1 cellular context compared by ENCODE assay signal in the genomic region with DNA sequence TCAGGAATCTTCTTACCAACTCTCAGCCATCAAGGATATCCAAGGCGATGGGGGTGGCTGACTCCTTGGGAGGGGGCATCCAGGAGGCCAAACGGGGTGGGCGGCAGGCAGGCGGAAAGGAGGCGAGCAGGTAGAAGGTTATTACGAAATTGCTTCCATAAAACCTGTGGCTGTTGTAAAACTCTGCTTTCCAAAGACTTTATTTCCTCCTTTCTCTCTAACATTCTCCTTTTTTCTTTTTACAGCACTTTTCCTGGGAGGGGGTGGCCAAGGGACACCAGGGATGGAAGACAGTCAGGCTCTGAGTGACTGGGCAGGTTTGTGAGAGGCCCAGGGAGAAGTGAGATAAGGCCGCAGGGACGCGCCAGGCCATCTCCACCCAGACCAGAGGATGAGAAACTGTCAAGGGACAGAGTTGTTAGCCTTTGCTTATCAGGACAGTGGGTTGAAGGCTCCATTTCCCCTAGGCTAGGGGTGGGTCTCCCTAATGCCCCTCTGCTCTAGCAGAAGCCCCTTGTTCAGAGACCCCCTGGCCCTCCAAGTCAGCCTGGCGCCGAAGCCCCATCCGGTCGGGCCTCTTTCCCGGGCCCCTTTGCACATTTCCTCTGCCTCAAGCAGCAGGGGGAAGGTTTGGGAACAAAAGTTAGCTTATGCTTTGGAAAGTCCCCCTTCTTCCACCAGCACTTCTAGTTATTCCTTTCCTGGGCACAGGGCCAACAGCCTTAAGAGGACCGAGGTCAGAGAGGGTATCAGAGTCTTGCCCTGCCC.
TF ChIP-seq lines count a peak whose summit lies in the region.

No MANE protein-coding gene starts in this region.

TF ChIP-seq in K562, 482 proteins besides CTCF, POLR2A, EP300 and RAD21 (continues in another document):
- no peak for TF ChIP-seq ETV6 (IDR thresholded peaks at IDR 0.05; ENCODE audit: borderline replicate concordance in 1 of 2, low read depth in 2 of 2, low read length in 1 of 2)
- no peak for TF ChIP-seq ETV6 (CRISPR knock-in tag; IDR thresholded peaks at IDR 0.05; ENCODE audit: borderline replicate concordance)
- TF ChIP-seq POLR3A (IDR thresholded peaks at IDR 0.05; ENCODE audit: borderline replicate concordance, extremely low read depth, insufficient read depth, insufficient read length), result no peak
- TF ChIP-seq ELF2 (CRISPR knock-in tag; IDR thresholded peaks at IDR 0.05), result no peak
- TF ChIP-seq, protein P1, sequence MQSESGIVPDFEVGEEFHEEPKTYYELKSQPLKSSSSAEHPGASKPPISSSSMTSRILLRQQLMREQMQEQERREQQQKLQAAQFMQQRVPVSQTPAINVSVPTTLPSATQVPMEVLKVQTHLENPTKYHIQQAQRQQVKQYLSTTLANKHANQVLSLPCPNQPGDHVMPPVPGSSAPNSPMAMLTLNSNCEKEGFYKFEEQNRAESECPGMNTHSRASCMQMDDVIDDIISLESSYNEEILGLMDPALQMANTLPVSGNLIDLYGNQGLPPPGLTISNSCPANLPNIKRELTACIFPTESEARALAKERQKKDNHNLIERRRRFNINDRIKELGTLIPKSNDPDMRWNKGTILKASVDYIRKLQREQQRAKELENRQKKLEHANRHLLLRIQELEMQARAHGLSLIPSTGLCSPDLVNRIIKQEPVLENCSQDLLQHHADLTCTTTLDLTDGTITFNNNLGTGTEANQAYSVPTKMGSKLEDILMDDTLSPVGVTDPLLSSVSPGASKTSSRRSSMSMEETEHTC (IDR thresholded peaks at IDR 0.05), result peak; percentile 40; the same call in 1 of the 2 replicates
- TF ChIP-seq POLR3G (IDR thresholded peaks at IDR 0.05; ENCODE audit: extremely low read depth, insufficient read length, insufficient replicate concordance), result no peak
- TF ChIP-seq, protein P2, sequence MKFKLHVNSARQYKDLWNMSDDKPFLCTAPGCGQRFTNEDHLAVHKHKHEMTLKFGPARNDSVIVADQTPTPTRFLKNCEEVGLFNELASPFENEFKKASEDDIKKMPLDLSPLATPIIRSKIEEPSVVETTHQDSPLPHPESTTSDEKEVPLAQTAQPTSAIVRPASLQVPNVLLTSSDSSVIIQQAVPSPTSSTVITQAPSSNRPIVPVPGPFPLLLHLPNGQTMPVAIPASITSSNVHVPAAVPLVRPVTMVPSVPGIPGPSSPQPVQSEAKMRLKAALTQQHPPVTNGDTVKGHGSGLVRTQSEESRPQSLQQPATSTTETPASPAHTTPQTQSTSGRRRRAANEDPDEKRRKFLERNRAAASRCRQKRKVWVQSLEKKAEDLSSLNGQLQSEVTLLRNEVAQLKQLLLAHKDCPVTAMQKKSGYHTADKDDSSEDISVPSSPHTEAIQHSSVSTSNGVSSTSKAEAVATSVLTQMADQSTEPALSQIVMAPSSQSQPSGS (CRISPR knock-in tag; IDR thresholded peaks at IDR 0.05), result no peak
- no peak for TF ChIP-seq KLF10 (CRISPR knock-in tag; IDR thresholded peaks at IDR 0.05)
- no peak for TF ChIP-seq SAFB (IDR thresholded peaks at IDR 0.05; ENCODE audit: borderline replicate concordance, low read depth, low read length)
- peak; percentile 72 for TF ChIP-seq CCNT2 (IDR thresholded peaks at IDR 0.05; ENCODE audit: borderline replicate concordance, extremely low read depth, insufficient read length, low read depth, low read length)
- TF ChIP-seq KDM4B (IDR thresholded peaks at IDR 0.05; ENCODE audit: borderline replicate concordance in 2 of 2, low read depth in 1 of 2), result no peak
- TF ChIP-seq NONO (IDR thresholded peaks at IDR 0.05; ENCODE audit: low read depth in 2 of 2, low read length in 1 of 2), result peak in 1 of 2 experiments; percentile 58; a peak in 1 of 4 replicates
- peak; percentile 70 for TF ChIP-seq CREM (IDR thresholded peaks at IDR 0.05; ENCODE audit: low read depth)
- TF ChIP-seq, protein P3, sequence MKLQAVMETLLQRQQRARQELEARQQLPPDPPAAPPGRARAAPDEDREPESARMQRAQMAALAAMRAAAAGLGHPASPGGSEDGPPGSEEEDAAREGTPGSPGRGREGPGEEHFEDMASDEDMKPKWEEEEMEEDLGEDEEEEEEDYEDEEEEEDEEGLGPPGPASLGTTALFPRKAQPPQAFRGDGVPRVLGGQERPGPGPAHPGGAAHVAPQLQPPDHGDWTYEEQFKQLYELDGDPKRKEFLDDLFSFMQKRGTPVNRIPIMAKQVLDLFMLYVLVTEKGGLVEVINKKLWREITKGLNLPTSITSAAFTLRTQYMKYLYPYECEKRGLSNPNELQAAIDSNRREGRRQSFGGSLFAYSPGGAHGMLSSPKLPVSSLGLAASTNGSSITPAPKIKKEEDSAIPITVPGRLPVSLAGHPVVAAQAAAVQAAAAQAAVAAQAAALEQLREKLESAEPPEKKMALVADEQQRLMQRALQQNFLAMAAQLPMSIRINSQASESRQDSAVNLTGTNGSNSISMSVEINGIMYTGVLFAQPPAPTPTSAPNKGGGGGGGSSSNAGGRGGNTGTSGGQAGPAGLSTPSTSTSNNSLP (IDR thresholded peaks at IDR 0.05; ENCODE audit: borderline replicate concordance, low read depth, low read length), result no peak
- no peak for TF ChIP-seq ZNF707 (CRISPR knock-in tag; conservative IDR thresholded peaks at IDR 0.05)
- TF ChIP-seq GTF2F1 (IDR thresholded peaks at IDR 0.05; ENCODE audit: low read depth, low read length), result peak; percentile 72; the same call in 1 of the 2 replicates
- no peak for TF ChIP-seq PTTG1 (tag; IDR thresholded peaks at IDR 0.05; ENCODE audit: low read depth)
- peak; percentile 65 for TF ChIP-seq CBFA2T2 (conservative IDR thresholded peaks at IDR 0.05)
- no peak for TF ChIP-seq SETDB1 (IDR thresholded peaks at IDR 0.05; ENCODE audit: low read length)
- TF ChIP-seq PTBP1 (IDR thresholded peaks at IDR 0.05; ENCODE audit: low read depth, low read length), result no peak
- TF ChIP-seq, protein P4, sequence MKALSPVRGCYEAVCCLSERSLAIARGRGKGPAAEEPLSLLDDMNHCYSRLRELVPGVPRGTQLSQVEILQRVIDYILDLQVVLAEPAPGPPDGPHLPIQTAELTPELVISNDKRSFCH (CRISPR knock-in tag; IDR thresholded peaks at IDR 0.05), result no peak
- TF ChIP-seq, protein P4 (tag; IDR thresholded peaks at IDR 0.05), result peak; percentile 66; the same call in 1 of the 2 replicates
- no peak for TF ChIP-seq FOXA3 (CRISPR knock-in tag; conservative IDR thresholded peaks at IDR 0.05 in 1 of 2, IDR thresholded peaks at IDR 0.05 in 1 of 2)
- TF ChIP-seq, protein P5, sequence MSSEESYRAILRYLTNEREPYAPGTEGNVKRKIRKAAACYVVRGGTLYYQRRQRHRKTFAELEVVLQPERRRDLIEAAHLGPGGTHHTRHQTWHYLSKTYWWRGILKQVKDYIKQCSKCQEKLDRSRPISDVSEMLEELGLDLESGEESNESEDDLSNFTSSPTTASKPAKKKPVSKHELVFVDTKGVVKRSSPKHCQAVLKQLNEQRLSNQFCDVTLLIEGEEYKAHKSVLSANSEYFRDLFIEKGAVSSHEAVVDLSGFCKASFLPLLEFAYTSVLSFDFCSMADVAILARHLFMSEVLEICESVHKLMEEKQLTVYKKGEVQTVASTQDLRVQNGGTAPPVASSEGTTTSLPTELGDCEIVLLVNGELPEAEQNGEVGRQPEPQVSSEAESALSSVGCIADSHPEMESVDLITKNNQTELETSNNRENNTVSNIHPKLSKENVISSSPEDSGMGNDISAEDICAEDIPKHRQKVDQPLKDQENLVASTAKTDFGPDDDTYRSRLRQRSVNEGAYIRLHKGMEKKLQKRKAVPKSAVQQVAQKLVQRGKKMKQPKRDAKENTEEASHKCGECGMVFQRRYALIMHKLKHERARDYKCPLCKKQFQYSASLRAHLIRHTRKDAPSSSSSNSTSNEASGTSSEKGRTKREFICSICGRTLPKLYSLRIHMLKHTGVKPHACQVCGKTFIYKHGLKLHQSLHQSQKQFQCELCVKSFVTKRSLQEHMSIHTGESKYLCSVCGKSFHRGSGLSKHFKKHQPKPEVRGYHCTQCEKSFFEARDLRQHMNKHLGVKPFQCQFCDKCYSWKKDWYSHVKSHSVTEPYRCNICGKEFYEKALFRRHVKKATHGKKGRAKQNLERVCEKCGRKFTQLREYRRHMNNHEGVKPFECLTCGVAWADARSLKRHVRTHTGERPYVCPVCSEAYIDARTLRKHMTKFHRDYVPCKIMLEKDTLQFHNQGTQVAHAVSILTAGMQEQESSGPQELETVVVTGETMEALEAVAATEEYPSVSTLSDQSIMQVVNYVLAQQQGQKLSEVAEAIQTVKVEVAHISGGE (CRISPR knock-in tag; IDR thresholded peaks at IDR 0.05), result peak in 1 of 3 experiments; percentile 53; a peak in 1 of 6 replicates
- no peak for TF ChIP-seq CREB1 (IDR thresholded peaks at IDR 0.05)
- TF ChIP-seq CREB1 (CRISPR knock-in tag; IDR thresholded peaks at IDR 0.05), result no peak
- TF ChIP-seq RBBP5 (IDR thresholded peaks at IDR 0.05; ENCODE audit: borderline replicate concordance, insufficient read depth, low read length, poor library complexity, severe bottlenecking), result no peak
- TF ChIP-seq, protein P6, sequence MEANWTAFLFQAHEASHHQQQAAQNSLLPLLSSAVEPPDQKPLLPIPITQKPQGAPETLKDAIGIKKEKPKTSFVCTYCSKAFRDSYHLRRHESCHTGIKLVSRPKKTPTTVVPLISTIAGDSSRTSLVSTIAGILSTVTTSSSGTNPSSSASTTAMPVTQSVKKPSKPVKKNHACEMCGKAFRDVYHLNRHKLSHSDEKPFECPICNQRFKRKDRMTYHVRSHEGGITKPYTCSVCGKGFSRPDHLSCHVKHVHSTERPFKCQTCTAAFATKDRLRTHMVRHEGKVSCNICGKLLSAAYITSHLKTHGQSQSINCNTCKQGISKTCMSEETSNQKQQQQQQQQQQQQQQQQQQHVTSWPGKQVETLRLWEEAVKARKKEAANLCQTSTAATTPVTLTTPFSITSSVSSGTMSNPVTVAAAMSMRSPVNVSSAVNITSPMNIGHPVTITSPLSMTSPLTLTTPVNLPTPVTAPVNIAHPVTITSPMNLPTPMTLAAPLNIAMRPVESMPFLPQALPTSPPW (CRISPR knock-in tag; IDR thresholded peaks at IDR 0.05), result peak; percentile 72
- no peak for TF ChIP-seq JUN (IDR thresholded peaks at IDR 0.05; ENCODE audit: borderline replicate concordance, low read depth, low read length)
- TF ChIP-seq JUN (CRISPR knock-in tag; IDR thresholded peaks at IDR 0.05; ENCODE audit: borderline replicate concordance), result no peak
- TF ChIP-seq TRIM28 (IDR thresholded peaks at IDR 0.05), result no peak
- TF ChIP-seq HEY1 (CRISPR knock-in tag; IDR thresholded peaks at IDR 0.05; ENCODE audit: borderline replicate concordance), result no peak
- TF ChIP-seq SP2 (IDR thresholded peaks at IDR 0.05; ENCODE audit: extremely low read depth, low read depth, low read length, poor library complexity, severe bottlenecking), result no peak
- TF ChIP-seq CBX5 (IDR thresholded peaks at IDR 0.05; ENCODE audit: borderline replicate concordance, low read depth), result no peak
- TF ChIP-seq MYNN (IDR thresholded peaks at IDR 0.05), result peak; percentile 42
- TF ChIP-seq MYNN (CRISPR knock-in tag; IDR thresholded peaks at IDR 0.05), result no peak
- no peak for TF ChIP-seq WHSC1 (IDR thresholded peaks at IDR 0.05; ENCODE audit: low read length)
- peak; percentile 74 for TF ChIP-seq TCF3 (CRISPR knock-in tag; IDR thresholded peaks at IDR 0.05)
- peak; percentile 39; the same call in 1 of the 2 replicates for TF ChIP-seq POLR2H (tag; IDR thresholded peaks at IDR 0.05; ENCODE audit: low read depth)
- TF ChIP-seq ZNF212 (CRISPR knock-in tag; IDR thresholded peaks at IDR 0.05), result no peak
- TF ChIP-seq, protein P7, sequence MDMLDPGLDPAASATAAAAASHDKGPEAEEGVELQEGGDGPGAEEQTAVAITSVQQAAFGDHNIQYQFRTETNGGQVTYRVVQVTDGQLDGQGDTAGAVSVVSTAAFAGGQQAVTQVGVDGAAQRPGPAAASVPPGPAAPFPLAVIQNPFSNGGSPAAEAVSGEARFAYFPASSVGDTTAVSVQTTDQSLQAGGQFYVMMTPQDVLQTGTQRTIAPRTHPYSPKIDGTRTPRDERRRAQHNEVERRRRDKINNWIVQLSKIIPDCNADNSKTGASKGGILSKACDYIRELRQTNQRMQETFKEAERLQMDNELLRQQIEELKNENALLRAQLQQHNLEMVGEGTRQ (CRISPR knock-in tag; IDR thresholded peaks at IDR 0.05), result no peak
- TF ChIP-seq ZNF354B (CRISPR knock-in tag; IDR thresholded peaks at IDR 0.05), result no peak
- peak; percentile 49; the same call in 1 of the 2 replicates for TF ChIP-seq MBD2 (IDR thresholded peaks at IDR 0.05; ENCODE audit: borderline replicate concordance, low read depth)
- TF ChIP-seq, protein P8, sequence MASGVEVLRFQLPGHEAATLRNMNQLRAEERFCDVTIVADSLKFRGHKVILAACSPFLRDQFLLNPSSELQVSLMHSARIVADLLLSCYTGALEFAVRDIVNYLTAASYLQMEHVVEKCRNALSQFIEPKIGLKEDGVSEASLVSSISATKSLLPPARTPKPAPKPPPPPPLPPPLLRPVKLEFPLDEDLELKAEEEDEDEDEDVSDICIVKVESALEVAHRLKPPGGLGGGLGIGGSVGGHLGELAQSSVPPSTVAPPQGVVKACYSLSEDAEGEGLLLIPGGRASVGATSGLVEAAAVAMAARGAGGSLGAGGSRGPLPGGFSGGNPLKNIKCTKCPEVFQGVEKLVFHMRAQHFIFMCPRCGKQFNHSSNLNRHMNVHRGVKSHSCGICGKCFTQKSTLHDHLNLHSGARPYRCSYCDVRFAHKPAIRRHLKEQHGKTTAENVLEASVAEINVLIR (CRISPR knock-in tag; IDR thresholded peaks at IDR 0.05), result no peak
- TF ChIP-seq SMC3 (conservative IDR thresholded peaks at IDR 0.05; ENCODE audit: insufficient read depth, low read depth, low read length), result no peak
- peak; percentile 83 for TF ChIP-seq ZBTB7A (IDR thresholded peaks at IDR 0.05; ENCODE audit: borderline replicate concordance, control insufficient read depth, low read depth, low read length)
- TF ChIP-seq, protein P9, sequence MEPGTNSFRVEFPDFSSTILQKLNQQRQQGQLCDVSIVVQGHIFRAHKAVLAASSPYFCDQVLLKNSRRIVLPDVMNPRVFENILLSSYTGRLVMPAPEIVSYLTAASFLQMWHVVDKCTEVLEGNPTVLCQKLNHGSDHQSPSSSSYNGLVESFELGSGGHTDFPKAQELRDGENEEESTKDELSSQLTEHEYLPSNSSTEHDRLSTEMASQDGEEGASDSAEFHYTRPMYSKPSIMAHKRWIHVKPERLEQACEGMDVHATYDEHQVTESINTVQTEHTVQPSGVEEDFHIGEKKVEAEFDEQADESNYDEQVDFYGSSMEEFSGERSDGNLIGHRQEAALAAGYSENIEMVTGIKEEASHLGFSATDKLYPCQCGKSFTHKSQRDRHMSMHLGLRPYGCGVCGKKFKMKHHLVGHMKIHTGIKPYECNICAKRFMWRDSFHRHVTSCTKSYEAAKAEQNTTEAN (CRISPR knock-in tag; IDR thresholded peaks at IDR 0.05), result no peak
- TF ChIP-seq SRSF1 (IDR thresholded peaks at IDR 0.05; ENCODE audit: low read depth, low read length), result no peak
- TF ChIP-seq LCOR (CRISPR knock-in tag; IDR thresholded peaks at IDR 0.05), result no peak; the same call in 1 of the 2 replicates
- 0 out of 2 replicates have a peak, but pooled peaks have one; percentile 51 for TF ChIP-seq CHCHD3 (CRISPR knock-in tag; IDR thresholded peaks at IDR 0.05)
- TF ChIP-seq BCOR (IDR thresholded peaks at IDR 0.05), result peak; percentile 50; the same call in 1 of the 2 replicates
- no peak for TF ChIP-seq IFI16 (CRISPR knock-in tag; IDR thresholded peaks at IDR 0.05)
- peak; percentile 17 for TF ChIP-seq CHD1 (IDR thresholded peaks at IDR 0.05; ENCODE audit: low read length)
